34 cellular contexts compared by ENCODE assay signal in the genomic region with DNA sequence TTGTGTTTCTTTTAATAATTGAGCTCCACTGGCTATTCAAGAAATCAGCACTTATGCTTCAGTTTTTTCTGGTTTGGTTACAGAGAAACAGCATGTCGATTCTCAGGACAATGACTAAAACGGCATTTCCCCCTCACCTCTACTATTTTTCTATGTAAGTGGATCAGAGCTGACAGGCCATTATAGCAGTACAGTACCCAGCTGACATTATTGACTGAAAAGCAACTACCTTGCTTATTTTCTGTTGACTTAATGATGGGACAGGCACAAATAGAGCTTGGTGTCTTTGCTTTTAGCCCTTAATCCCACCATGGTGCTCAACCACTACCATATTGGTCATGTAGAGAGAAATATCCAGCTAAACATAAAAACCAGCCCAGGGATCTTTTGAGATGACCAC.
"Had no signal": no experiment of that assay in that cellular context is flagged by ENCODE, and none has a peak within 500 bp of the region (broad histone marks: within the 10 kb centered on the region; RNA-seq: fewer than 3 reads in every experiment).

No MANE protein-coding gene starts in this region.

- H3K9me3 ChIP-seq: MG63 had no signal

- H3K36me3 ChIP-seq: MG63 had no signal

- DNase-seq: Kasumi-1, MG63, MM.1S, MV-4-11, NCI-H1048, NCI-H1092, NCI-H1092 treated with DMSO at 0.1 percent for 48 hours, NCI-H1105, NCI-H1105 treated with DMSO at 0.1 percent for 48 hours, NCI-H1417, NCI-H1417 treated with DMSO at 0.1 percent for 48 hours, NCI-H1436, NCI-H1436 treated with DMSO at 0.1 percent for 48 hours, NCI-H146, NCI-H1694, NCI-H1694 treated with DMSO at 0.1 percent for 48 hours, NCI-H187, NCI-H187 treated with DMSO at 0.1 percent for 48 hours, NCI-H1930, NCI-H2029, NCI-H2029 treated with DMSO at 0.1 percent for 48 hours, NCI-H2081, NCI-H2081 treated with DMSO at 0.1 percent for 48 hours, NCI-H2107, NCI-H2171 treated with DMSO at 0.1 percent for 48 hours, NCI-H226, NCI-H345, NCI-H446, NCI-H446 treated with DMSO at 0.1 percent for 48 hours, NCI-H510A, NCI-H510A treated with DMSO at 0.1 percent for 48 hours, NCI-H524, NCI-H524 treated with DMSO at 0.1 percent for 48 hours, NCI-H526 had no signal

- H3K4me3 ChIP-seq: MG63 had no signal
